ENCODE assay signal across 1 cellular context in the genomic region with DNA sequence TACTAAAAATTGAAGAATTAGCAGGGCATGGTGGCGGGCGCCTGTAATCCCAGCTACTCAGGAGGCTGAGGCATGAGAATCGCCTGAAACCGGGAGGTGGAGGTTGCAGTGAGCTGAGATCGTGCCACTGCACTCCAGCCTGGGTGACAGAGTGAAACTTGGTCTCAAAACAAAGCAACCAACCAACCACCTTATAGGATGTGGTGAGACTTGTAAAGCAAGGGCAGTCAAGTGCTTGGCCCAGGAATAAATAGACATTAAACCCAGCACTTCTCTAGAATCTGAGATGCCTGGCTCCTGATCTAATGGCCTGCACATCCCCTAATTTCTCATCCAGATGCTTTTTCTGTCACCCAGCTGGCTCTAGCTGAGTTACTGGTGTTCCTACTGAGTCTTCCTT.
TF ChIP-seq lines count a peak whose summit lies in the region.

No MANE protein-coding gene starts in this region.

TF ChIP-seq in HEK293, 187 proteins besides CTCF, POLR2A, EP300 and RAD21:
- TF ChIP-seq, protein P1, sequence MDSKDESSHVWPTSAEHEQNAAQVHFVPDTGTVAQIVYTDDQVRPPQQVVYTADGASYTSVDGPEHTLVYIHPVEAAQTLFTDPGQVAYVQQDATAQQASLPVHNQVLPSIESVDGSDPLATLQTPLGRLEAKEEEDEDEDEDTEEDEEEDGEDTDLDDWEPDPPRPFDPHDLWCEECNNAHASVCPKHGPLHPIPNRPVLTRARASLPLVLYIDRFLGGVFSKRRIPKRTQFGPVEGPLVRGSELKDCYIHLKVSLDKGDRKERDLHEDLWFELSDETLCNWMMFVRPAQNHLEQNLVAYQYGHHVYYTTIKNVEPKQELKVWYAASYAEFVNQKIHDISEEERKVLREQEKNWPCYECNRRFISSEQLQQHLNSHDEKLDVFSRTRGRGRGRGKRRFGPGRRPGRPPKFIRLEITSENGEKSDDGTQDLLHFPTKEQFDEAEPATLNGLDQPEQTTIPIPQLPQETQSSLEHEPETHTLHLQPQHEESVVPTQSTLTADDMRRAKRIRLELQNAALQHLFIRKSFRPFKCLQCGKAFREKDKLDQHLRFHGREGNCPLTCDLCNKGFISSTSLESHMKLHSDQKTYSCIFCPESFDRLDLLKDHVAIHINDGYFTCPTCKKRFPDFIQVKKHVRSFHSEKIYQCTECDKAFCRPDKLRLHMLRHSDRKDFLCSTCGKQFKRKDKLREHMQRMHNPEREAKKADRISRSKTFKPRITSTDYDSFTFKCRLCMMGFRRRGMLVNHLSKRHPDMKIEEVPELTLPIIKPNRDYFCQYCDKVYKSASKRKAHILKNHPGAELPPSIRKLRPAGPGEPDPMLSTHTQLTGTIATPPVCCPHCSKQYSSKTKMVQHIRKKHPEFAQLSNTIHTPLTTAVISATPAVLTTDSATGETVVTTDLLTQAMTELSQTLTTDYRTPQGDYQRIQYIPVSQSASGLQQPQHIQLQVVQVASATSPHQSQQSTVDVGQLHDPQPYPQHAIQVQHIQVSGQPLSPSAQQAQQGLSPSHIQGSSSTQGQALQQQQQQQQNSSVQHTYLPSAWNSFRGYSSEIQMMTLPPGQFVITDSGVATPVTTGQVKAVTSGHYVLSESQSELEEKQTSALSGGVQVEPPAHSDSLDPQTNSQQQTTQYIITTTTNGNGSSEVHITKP (tag by site-specific recombination; IDR thresholded peaks at IDR 0.05): peak; percentile 59
